Comparison of ENCODE assay signal across 1 cellular context in the genomic region with DNA sequence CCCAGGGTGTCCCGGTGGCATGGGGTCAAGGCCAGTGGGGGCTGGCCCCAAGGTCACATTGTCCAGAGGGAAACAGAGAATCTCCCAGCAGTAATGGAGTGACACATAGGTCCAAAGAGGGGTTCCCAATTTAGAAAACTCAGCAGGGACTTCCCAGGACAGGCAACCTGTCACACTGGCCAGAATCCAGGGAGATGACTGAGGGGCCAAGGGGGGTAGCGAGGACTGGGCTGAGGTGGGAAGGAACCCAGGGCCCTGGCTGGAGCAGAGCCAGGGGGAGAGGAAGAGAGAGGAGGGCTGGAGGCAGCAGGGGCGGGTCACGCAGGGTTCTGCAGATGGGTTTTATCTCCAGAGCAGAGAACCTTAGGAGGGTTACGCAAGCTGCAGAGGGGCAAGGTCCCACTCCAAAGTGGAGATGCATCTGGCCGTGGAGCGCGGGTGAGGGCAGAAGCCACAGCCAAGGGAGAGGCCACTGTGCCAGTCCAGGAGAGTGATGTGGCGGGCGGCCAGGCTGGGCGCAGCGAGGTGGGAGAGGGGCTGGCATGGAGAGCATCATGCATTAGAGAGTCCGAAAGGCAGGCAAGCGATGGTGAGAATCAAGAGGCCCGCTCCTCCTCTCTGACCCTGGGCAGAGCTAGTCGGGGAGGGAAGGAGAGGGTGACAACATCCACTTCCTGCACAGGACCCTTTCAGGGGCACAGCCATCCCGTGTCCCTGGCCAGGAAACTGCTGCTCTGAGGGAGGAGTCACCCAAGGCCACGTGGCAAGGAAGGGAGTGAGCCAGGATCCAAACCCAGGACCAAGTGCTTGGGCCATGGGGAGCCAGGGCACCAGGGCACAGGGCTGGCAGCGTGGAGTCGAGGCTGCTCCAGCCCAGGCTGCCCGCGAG.
TF ChIP-seq lines count a peak whose summit lies in the region.

No MANE protein-coding gene starts in this region.

TF ChIP-seq in HepG2, 621 proteins besides CTCF, POLR2A, EP300 and RAD21 (continued from another document and continues in another):
- TF ChIP-seq, protein P1, sequence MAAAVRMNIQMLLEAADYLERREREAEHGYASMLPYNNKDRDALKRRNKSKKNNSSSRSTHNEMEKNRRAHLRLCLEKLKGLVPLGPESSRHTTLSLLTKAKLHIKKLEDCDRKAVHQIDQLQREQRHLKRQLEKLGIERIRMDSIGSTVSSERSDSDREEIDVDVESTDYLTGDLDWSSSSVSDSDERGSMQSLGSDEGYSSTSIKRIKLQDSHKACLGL (CRISPR knock-in tag; IDR thresholded peaks at IDR 0.05), result no peak
- TF ChIP-seq, protein P2, sequence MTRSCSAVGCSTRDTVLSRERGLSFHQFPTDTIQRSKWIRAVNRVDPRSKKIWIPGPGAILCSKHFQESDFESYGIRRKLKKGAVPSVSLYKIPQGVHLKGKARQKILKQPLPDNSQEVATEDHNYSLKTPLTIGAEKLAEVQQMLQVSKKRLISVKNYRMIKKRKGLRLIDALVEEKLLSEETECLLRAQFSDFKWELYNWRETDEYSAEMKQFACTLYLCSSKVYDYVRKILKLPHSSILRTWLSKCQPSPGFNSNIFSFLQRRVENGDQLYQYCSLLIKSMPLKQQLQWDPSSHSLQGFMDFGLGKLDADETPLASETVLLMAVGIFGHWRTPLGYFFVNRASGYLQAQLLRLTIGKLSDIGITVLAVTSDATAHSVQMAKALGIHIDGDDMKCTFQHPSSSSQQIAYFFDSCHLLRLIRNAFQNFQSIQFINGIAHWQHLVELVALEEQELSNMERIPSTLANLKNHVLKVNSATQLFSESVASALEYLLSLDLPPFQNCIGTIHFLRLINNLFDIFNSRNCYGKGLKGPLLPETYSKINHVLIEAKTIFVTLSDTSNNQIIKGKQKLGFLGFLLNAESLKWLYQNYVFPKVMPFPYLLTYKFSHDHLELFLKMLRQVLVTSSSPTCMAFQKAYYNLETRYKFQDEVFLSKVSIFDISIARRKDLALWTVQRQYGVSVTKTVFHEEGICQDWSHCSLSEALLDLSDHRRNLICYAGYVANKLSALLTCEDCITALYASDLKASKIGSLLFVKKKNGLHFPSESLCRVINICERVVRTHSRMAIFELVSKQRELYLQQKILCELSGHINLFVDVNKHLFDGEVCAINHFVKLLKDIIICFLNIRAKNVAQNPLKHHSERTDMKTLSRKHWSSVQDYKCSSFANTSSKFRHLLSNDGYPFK (CRISPR knock-in tag; IDR thresholded peaks at IDR 0.05; ENCODE audit: borderline replicate concordance), result no peak
- TF ChIP-seq RBM39 (IDR thresholded peaks at IDR 0.05; ENCODE audit: low read depth, low read length, poor library complexity, severe bottlenecking) (no peak), NFRKB (IDR thresholded peaks at IDR 0.05) (no peak), GLI4 (CRISPR knock-in tag; IDR thresholded peaks at IDR 0.05; ENCODE audit: borderline replicate concordance) (no peak), HMG20A (CRISPR knock-in tag; IDR thresholded peaks at IDR 0.05; ENCODE audit: borderline replicate concordance) (no peak), ZEB1 (IDR thresholded peaks at IDR 0.05; ENCODE audit: insufficient replicate concordance, low read depth) (no peak), ATF7 (IDR thresholded peaks at IDR 0.05) (no peak), ATF7 (CRISPR knock-in tag; IDR thresholded peaks at IDR 0.05) (no peak), KLF9 (CRISPR knock-in tag; IDR thresholded peaks at IDR 0.05; ENCODE audit: low read depth) (no peak), KAT8 (CRISPR knock-in tag; IDR thresholded peaks at IDR 0.05) (no peak), HNRNPL (IDR thresholded peaks at IDR 0.05; ENCODE audit: low read depth, low read length) (peak; percentile 92), RXRA (CRISPR knock-in tag; IDR thresholded peaks at IDR 0.05) (peak; percentile 55; the same call in 1 of the 2 replicates), ZFP1 (CRISPR knock-in tag; IDR thresholded peaks at IDR 0.05) (no peak), ZNF563 (CRISPR knock-in tag; IDR thresholded peaks at IDR 0.05) (no peak), ZBTB7A (CRISPR knock-in tag; IDR thresholded peaks at IDR 0.05) (no peak), STAT5B (CRISPR knock-in tag; IDR thresholded peaks at IDR 0.05) (no peak), HOXD1 (CRISPR knock-in tag; IDR thresholded peaks at IDR 0.05) (no peak), ZNF20 (CRISPR knock-in tag; IDR thresholded peaks at IDR 0.05) (no peak), MED13 (CRISPR knock-in tag; IDR thresholded peaks at IDR 0.05) (no peak), MYNN (CRISPR knock-in tag; IDR thresholded peaks at IDR 0.05; ENCODE audit: low read depth) (no peak), GTF2F1 (IDR thresholded peaks at IDR 0.05; ENCODE audit: low read length) (no peak), THAP11 (CRISPR knock-in tag; IDR thresholded peaks at IDR 0.05) (no peak), RFXANK (CRISPR knock-in tag; IDR thresholded peaks at IDR 0.05) (no peak), ASH2L (IDR thresholded peaks at IDR 0.05; ENCODE audit: insufficient read length, low read depth, low read length) (no peak), GATA4 (IDR thresholded peaks at IDR 0.05; ENCODE audit: borderline replicate concordance, low read depth) (no peak), ZNF24 (IDR thresholded peaks at IDR 0.05) (no peak), ZNF737 (CRISPR knock-in tag; IDR thresholded peaks at IDR 0.05; ENCODE audit: borderline replicate concordance) (0 out of 2 replicates have a peak, but pooled peaks have one; percentile 43), RBAK (CRISPR knock-in tag; IDR thresholded peaks at IDR 0.05) (no peak), ZBTB3 (CRISPR knock-in tag; IDR thresholded peaks at IDR 0.05; ENCODE audit: borderline replicate concordance, low read depth) (no peak), HNF4A (CRISPR knock-in tag; IDR thresholded peaks at IDR 0.05) (peak; percentile 76), ZNF235 (CRISPR knock-in tag; IDR thresholded peaks at IDR 0.05; ENCODE audit: borderline replicate concordance) (no peak), RCOR2 (CRISPR knock-in tag; IDR thresholded peaks at IDR 0.05) (no peak)
- TF ChIP-seq, protein P3, sequence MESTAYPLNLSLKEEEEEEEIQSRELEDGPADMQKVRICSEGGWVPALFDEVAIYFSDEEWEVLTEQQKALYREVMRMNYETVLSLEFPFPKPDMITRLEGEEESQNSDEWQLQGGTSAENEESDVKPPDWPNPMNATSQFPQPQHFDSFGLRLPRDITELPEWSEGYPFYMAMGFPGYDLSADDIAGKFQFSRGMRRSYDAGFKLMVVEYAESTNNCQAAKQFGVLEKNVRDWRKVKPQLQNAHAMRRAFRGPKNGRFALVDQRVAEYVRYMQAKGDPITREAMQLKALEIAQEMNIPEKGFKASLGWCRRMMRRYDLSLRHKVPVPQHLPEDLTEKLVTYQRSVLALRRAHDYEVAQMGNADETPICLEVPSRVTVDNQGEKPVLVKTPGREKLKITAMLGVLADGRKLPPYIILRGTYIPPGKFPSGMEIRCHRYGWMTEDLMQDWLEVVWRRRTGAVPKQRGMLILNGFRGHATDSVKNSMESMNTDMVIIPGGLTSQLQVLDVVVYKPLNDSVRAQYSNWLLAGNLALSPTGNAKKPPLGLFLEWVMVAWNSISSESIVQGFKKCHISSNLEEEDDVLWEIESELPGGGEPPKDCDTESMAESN (CRISPR knock-in tag; conservative IDR thresholded peaks at IDR 0.05), result no peak
- TF ChIP-seq, protein P4, sequence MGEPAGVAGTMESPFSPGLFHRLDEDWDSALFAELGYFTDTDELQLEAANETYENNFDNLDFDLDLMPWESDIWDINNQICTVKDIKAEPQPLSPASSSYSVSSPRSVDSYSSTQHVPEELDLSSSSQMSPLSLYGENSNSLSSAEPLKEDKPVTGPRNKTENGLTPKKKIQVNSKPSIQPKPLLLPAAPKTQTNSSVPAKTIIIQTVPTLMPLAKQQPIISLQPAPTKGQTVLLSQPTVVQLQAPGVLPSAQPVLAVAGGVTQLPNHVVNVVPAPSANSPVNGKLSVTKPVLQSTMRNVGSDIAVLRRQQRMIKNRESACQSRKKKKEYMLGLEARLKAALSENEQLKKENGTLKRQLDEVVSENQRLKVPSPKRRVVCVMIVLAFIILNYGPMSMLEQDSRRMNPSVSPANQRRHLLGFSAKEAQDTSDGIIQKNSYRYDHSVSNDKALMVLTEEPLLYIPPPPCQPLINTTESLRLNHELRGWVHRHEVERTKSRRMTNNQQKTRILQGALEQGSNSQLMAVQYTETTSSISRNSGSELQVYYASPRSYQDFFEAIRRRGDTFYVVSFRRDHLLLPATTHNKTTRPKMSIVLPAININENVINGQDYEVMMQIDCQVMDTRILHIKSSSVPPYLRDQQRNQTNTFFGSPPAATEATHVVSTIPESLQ (CRISPR knock-in tag; conservative IDR thresholded peaks at IDR 0.05), result no peak
- TF ChIP-seq, protein P5, sequence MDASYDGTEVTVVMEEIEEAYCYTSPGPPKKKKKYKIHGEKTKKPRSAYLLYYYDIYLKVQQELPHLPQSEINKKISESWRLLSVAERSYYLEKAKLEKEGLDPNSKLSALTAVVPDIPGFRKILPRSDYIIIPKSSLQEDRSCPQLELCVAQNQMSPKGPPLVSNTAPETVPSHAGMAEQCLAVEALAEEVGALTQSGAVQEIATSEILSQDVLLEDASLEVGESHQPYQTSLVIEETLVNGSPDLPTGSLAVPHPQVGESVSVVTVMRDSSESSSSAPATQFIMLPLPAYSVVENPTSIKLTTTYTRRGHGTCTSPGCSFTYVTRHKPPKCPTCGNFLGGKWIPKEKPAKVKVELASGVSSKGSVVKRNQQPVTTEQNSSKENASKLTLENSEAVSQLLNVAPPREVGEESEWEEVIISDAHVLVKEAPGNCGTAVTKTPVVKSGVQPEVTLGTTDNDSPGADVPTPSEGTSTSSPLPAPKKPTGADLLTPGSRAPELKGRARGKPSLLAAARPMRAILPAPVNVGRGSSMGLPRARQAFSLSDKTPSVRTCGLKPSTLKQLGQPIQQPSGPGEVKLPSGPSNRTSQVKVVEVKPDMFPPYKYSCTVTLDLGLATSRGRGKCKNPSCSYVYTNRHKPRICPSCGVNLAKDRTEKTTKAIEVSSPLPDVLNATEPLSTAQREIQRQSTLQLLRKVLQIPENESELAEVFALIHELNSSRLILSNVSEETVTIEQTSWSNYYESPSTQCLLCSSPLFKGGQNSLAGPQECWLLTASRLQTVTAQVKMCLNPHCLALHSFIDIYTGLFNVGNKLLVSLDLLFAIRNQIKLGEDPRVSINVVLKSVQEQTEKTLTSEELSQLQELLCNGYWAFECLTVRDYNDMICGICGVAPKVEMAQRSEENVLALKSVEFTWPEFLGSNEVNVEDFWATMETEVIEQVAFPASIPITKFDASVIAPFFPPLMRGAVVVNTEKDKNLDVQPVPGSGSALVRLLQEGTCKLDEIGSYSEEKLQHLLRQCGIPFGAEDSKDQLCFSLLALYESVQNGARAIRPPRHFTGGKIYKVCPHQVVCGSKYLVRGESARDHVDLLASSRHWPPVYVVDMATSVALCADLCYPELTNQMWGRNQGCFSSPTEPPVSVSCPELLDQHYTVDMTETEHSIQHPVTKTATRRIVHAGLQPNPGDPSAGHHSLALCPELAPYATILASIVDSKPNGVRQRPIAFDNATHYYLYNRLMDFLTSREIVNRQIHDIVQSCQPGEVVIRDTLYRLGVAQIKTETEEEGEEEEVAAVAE (CRISPR knock-in tag; IDR thresholded peaks at IDR 0.05; ENCODE audit: borderline replicate concordance), result no peak
- TF ChIP-seq, protein P6, sequence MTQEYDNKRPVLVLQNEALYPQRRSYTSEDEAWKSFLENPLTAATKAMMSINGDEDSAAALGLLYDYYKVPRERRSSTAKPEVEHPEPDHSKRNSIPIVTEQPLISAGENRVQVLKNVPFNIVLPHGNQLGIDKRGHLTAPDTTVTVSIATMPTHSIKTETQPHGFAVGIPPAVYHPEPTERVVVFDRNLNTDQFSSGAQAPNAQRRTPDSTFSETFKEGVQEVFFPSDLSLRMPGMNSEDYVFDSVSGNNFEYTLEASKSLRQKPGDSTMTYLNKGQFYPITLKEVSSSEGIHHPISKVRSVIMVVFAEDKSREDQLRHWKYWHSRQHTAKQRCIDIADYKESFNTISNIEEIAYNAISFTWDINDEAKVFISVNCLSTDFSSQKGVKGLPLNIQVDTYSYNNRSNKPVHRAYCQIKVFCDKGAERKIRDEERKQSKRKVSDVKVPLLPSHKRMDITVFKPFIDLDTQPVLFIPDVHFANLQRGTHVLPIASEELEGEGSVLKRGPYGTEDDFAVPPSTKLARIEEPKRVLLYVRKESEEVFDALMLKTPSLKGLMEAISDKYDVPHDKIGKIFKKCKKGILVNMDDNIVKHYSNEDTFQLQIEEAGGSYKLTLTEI (CRISPR knock-in tag; conservative IDR thresholded peaks at IDR 0.05), result no peak
- TF ChIP-seq, protein P7, sequence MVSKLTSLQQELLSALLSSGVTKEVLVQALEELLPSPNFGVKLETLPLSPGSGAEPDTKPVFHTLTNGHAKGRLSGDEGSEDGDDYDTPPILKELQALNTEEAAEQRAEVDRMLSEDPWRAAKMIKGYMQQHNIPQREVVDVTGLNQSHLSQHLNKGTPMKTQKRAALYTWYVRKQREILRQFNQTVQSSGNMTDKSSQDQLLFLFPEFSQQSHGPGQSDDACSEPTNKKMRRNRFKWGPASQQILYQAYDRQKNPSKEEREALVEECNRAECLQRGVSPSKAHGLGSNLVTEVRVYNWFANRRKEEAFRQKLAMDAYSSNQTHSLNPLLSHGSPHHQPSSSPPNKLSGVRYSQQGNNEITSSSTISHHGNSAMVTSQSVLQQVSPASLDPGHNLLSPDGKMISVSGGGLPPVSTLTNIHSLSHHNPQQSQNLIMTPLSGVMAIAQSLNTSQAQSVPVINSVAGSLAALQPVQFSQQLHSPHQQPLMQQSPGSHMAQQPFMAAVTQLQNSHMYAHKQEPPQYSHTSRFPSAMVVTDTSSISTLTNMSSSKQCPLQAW (CRISPR knock-in tag; IDR thresholded peaks at IDR 0.05), result no peak
- TF ChIP-seq, protein P8, sequence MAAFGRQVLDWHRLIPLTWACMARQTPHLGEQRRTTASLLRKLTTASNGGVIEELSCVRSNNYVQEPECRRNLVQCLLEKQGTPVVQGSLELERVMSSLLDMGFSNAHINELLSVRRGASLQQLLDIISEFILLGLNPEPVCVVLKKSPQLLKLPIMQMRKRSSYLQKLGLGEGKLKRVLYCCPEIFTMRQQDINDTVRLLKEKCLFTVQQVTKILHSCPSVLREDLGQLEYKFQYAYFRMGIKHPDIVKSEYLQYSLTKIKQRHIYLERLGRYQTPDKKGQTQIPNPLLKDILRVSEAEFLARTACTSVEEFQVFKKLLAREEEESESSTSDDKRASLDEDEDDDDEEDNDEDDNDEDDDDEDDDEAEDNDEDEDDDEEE (CRISPR knock-in tag; IDR thresholded peaks at IDR 0.05), result no peak
- TF ChIP-seq, protein P9, sequence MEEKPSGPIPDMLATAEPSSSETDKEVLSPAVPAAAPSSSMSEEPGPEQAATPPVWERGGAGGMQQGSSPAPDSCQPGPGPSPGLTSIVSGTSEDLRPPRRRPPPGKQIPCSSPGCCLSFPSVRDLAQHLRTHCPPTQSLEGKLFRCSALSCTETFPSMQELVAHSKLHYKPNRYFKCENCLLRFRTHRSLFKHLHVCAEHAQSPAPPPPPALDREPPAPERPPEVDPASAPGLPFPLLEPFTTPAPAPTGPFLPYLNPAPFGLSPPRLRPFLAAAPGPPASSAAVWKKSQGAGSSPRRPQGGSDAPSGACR (CRISPR knock-in tag; IDR thresholded peaks at IDR 0.05), result no peak
- TF ChIP-seq, protein P10, sequence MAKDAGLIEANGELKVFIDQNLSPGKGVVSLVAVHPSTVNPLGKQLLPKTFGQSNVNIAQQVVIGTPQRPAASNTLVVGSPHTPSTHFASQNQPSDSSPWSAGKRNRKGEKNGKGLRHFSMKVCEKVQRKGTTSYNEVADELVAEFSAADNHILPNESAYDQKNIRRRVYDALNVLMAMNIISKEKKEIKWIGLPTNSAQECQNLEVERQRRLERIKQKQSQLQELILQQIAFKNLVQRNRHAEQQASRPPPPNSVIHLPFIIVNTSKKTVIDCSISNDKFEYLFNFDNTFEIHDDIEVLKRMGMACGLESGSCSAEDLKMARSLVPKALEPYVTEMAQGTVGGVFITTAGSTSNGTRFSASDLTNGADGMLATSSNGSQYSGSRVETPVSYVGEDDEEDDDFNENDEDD (CRISPR knock-in tag; IDR thresholded peaks at IDR 0.05; ENCODE audit: borderline replicate concordance), result no peak
